8 cellular contexts compared by ENCODE assay signal in the genomic region with DNA sequence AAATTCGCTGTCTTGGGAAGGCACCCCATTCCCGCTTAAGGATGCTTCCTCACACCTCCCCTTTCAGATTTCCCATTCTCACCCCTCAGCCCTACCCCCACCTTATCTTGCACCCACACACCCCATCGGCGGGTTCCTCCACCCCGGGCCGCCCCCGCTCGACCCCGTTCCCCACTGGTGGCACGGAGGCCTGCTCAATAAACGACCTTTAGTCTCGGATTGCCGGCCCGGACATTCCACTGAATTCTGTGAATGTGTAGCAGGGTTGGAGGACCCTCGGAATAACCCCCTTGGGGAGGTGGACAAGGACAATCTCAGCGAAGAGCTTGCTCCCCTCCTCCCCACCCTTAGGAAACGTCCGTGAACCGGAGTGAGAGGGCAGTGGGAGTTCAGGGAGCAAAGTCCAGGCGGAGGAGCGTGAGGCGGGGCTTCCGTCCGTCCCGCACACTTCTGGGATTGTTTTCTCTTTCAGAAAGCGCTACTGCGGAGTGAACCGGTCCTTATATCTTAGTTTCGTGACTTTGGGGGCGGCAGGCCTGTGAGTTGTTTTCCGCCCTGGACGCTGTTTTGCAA. TPM values are rescaled to one million over a fixed set of nuclear protein-coding genes. Genes with fewer than 3 reads are reported as not detected.
DNase-seq lines count a peak whose midpoint lies in the region; ATAC-seq, FAIRE-seq and TF ChIP-seq lines count a peak whose summit lies in the region.

No MANE protein-coding gene starts in this region.

- peak overlapping the region; percentile 17 for H3K27ac Mint-ChIP-seq in activated CD4-positive, alpha-beta T cell treated with anti-CD3 and anti-CD28 coated beads, Interleukin-2, amount 10 ng/mL, durations not matched to agents 24 days and 14 days

- H3K79me2 ChIP-seq in GM12878 (ENCODE audit: control insufficient read depth, insufficient read depth, low read length): peaks cover 12% of the 10 kb centered on the region

- DNase-seq in activated CD4-positive, alpha-beta T cell treated with anti-CD3 and anti-CD28 coated beads, Interleukin-2, amount 10 ng/mL, durations not matched to agents 24 days and 14 days: no peak
- no peak for DNase-seq in activated CD4-positive, alpha-beta T cell treated with anti-CD3 and anti-CD28 coated beads for 1 hour
- DNase-seq in GM12878 (ENCODE audit: low read depth, low spot score): no peak
- no peak for DNase-seq in lower leg skin (ENCODE audit: low spot score in 2 of 2)
- DNase-seq in tibial nerve (ENCODE audit: low spot score in 2 of 2): no peak
- DNase-seq in HTR-8/SVneo (ENCODE audit: insufficient read length, low spot score): no peak
- no peak for DNase-seq in NCI-H226

- peak overlapping the region; percentile 77 for H3K4me3 Mint-ChIP-seq in activated CD4-positive, alpha-beta T cell treated with anti-CD3 and anti-CD28 coated beads, Interleukin-2, amount 10 ng/mL, durations not matched to agents 24 days and 14 days

- FAIRE-seq in GM12878 (lab: Jason Lieb, UNC) (no peak), HTR-8/SVneo (lab: Jason Lieb, UNC) (no peak)

- POLR2A ChIA-PET in GM12878 (lab: Charles Lee): interaction anchor here (1.9 kb wide), 1 partner anchor 111 kb away, joined by 4 read pairs; no protein-coding TSS in a partner anchor

- peak overlapping the region; percentile 85 for H2AFZ ChIP-seq in GM12878 (ENCODE audit: control insufficient read depth, low read depth, low read length)

- no peaks in the 10 kb centered on the region for H4K20me1 ChIP-seq in GM12878 (ENCODE audit: control insufficient read depth, insufficient read depth)

- peak overlapping the region; percentile 55 for H3K9ac ChIP-seq in GM12878 (ENCODE audit: control insufficient read depth, insufficient read depth, low read length)

- BruUV-seq in GM12878 (replicated peaks; lab: Mats Ljungman, UMichigan): no TSS peak

- 21% methylated on average over 24 of the region's 32 CpGs for WGBS in GM12878 (ENCODE audit: insufficient coverage, insufficient replicate concordance, low lambda C conversion rate, missing lambda C conversion rate)
- WGBS in lower leg skin, 2 donors: 19 to 21% methylated on average over 32 of the region's 32 CpGs
- 12 to 17% methylated on average over 32 of the region's 32 CpGs for WGBS in tibial nerve, 2 donors

- no peak for TF ChIP-seq RAD21 in GM12878 (IDR thresholded peaks at IDR 0.05; ENCODE audit: insufficient read depth, low read depth, low read length)

- intact Hi-C loops in activated CD4-positive, alpha-beta T cell treated with anti-CD3 and anti-CD28 coated beads, Interleukin-2, amount 10 ng/mL, durations not matched to agents 24 days and 14 days (cut with micrococcal nuclease): no loop called here
- intact Hi-C loops in GM12878 (cut with micrococcal nuclease; ENCODE audit: unreplicated experiment) (loop anchor here (2.0 kb wide), 1 partner anchor 19 kb away; a partner anchor contains a TSS), lower leg skin (cut with DNase I; ENCODE audit: low total_unique reads) (no loop called here)

- peaks cover 44% of the 10 kb centered on the region for H3K36me3 Mint-ChIP-seq in activated CD4-positive, alpha-beta T cell treated with anti-CD3 and anti-CD28 coated beads, Interleukin-2, amount 10 ng/mL, durations not matched to agents 24 days and 14 days (ENCODE audit: low read depth)

- H3K4me1 Mint-ChIP-seq in activated CD4-positive, alpha-beta T cell treated with anti-CD3 and anti-CD28 coated beads, Interleukin-2, amount 10 ng/mL, durations not matched to agents 24 days and 14 days: peaks cover 52% of the 10 kb centered on the region

- SMC1A ChIA-PET in GM12878 (lab: Charles Lee; ENCODE audit: uncharacterized antibody, unreplicated experiment): interaction anchor here (1.3 to 7.0 kb wide), 2 partner anchors 13 to 84 kb away, joined by 5 to 71 read pairs; no protein-coding TSS in a partner anchor

- peak overlapping the region; percentile 73 for H3K4me3 ChIP-seq in GM12878
- peak overlapping the region; percentile 40 for H3K4me3 ChIP-seq in lower leg skin (ENCODE audit: low read depth, poor library complexity, severe bottlenecking)
- H3K4me3 ChIP-seq in tibial nerve: peak overlapping the region; percentile 28 to 59 (median 56)

- in situ Hi-C loops in GM12878 (cut with MboI): no loop called here

- peaks cover 15 to 25% of the 10 kb centered on the region in 2 experiments; a peak in 3 of 4 replicates for H3K27me3 ChIP-seq in GM12878 (replicated peaks in 1 of 2; ENCODE audit: control insufficient read depth in 2 of 2, insufficient read depth in 2 of 2, low read length in 1 of 2)
- peaks cover 0 to 51% of the 10 kb centered on the region in 2 donors for H3K27me3 ChIP-seq in tibial nerve

- ATAC-seq in GM12878: no peak
- ATAC-seq in HG03378 (IDR thresholded peaks at IDR 0.05; ENCODE audit: unreplicated experiment): no peak

- no peaks in the 10 kb centered on the region for H3K9me3 ChIP-seq in GM12878 (replicated peaks; ENCODE audit: control insufficient read depth, insufficient read depth, low read length)
- H3K9me3 ChIP-seq in tibial nerve: no peaks in the 10 kb centered on the region

- H3K27ac ChIP-seq in GM12878 (ENCODE audit: control insufficient read depth, insufficient read depth) (no peak overlapping the region), tibial nerve (peak overlapping the region in 3 of 4 donors; percentile 73 to 82 (median 79))

- H3K4me1 ChIP-seq in GM12878 (ENCODE audit: control insufficient read depth, insufficient read depth, low read length) (peaks cover 30% of the 10 kb centered on the region), tibial nerve (peaks cover 0 to 83% (median 44%) of the 10 kb centered on the region in 4 donors)

- CTCF ChIA-PET in GM12878 (lab: Yijun Ruan, JAX): interaction anchor here (4.8 to 13.9 kb wide), 3 partner anchors 19 to 84 kb away, joined by 34 to 231 read pairs (median 135); a partner anchor contains a TSS

- TF ChIP-seq POLR2A in GM12878 (IDR thresholded peaks at IDR 0.05; ENCODE audit: low read depth, low read length) (no peak), lower leg skin (IDR thresholded peaks at IDR 0.05) (no peak), tibial nerve (IDR thresholded peaks at IDR 0.05) (no peak)

- TF ChIP-seq EP300 in GM12878 (IDR thresholded peaks at IDR 0.05; ENCODE audit: borderline replicate concordance in 1 of 2, control insufficient read depth in 1 of 2, low read depth in 2 of 2, low read length in 2 of 2): no peak
- no peak for TF ChIP-seq EP300 in tibial nerve (IDR thresholded peaks at IDR 0.05)

- TF ChIP-seq CTCF in GM12878 (IDR thresholded peaks at IDR 0.05 in 2 of 3, conservative IDR thresholded peaks at IDR 0.05 in 1 of 3; ENCODE audit: control insufficient read depth in 2 of 3, extremely low read depth in 1 of 3, insufficient read depth in 1 of 3, low read depth in 3 of 3, low read length in 3 of 3): no peak
- no peak for TF ChIP-seq CTCF in lower leg skin (IDR thresholded peaks at IDR 0.05)
- no peak for TF ChIP-seq CTCF in tibial nerve (IDR thresholded peaks at IDR 0.05)

- H3K36me3 ChIP-seq in GM12878 (ENCODE audit: control insufficient read depth in 2 of 2, insufficient read depth in 2 of 2, low read length in 1 of 2): peaks cover 0 to 7% of the 10 kb centered on the region in 2 experiments; a peak in 1 of 4 replicates
- H3K36me3 ChIP-seq in tibial nerve: peaks cover 0 to 25% (median 0%) of the 10 kb centered on the region in 3 donors

- RAD21 ChIA-PET in GM12878 (lab: Charles Lee; ENCODE audit: unreplicated experiment): interaction anchor here (0.8 to 2.9 kb wide), 5 partner anchors 18 to 87 kb away, joined by 3 to 10 read pairs (median 8); a partner anchor contains a TSS

- peak overlapping the region; percentile 93 for H3K4me2 ChIP-seq in GM12878 (ENCODE audit: control insufficient read depth, insufficient read depth)

- peaks cover 47% of the 10 kb centered on the region for H3K27me3 Mint-ChIP-seq in activated CD4-positive, alpha-beta T cell treated with anti-CD3 and anti-CD28 coated beads, Interleukin-2, amount 10 ng/mL, durations not matched to agents 24 days and 14 days

- no peaks in the 10 kb centered on the region for H3K9me3 Mint-ChIP-seq in activated CD4-positive, alpha-beta T cell treated with anti-CD3 and anti-CD28 coated beads, Interleukin-2, amount 10 ng/mL, durations not matched to agents 24 days and 14 days

RNA-seq across cellular contexts. Expression of a gene that starts 2.8 kb away (rescaled TPM):
- total RNA-seq in activated CD4-positive, alpha-beta T cell treated with anti-CD3 and anti-CD28 coated beads, Interleukin-2, amount 10 ng/mL, durations not matched to agents 24 days and 14 days: 0.36 and 0.40 TPM in 2 replicates
- total RNA-seq in GM12878 (2013; cell fraction: nucleolus; rRNA removed): 4.3 and 4.6 TPM in 2 replicates
- total RNA-seq in GM12878 (2014; rRNA removed) (0.98 and 4.0 TPM in 2 replicates), GM12878 (2014; rRNA removed; fragmentation: Illumina TruSeq; extraction: Trizol) (0.22 and 0.46 TPM in 2 replicates), GM12878 (2021) (0.88 and 1.2 TPM in 2 replicates), lower leg skin (1 to 10 TPM in 1 of 4 donors, under 1 TPM in 1, not detected in 2; 0.55 to 1.2 TPM), tibial nerve (1 to 10 TPM in 2 of 4 donors, under 1 TPM in 2; 0.20 to 4.4 (median 1.6) TPM)
- not detected for polyA plus RNA-seq in GM12878 (2011; ENCODE audit: low read depth)
- polyA plus RNA-seq in GM12878 (2011; rRNA removed) (0.13 and 0.15 TPM in 2 replicates), GM12878 (2014; fragmentation: Illumina TruSeq; extraction: Trizol) (0.32 and 0.89 TPM in 2 replicates), GM12878 (2014; fragmentation: Nextera tagmentation; extraction: Ambion mirVana) (under 1 TPM; 0.08 to 0.09 TPM), GM12878 (2014; rRNA removed) (1.3 and 1.4 TPM in 2 replicates), GM12878 (2016; fragmentation: Nextera tagmentation; extraction: Ambion mirVana) (under 1 TPM; 0.20 to 0.88 TPM)
- 0.15 and 0.30 TPM in 2 replicates for polyA plus RNA-seq in GM12878 (2011; cell fraction: cytosol; rRNA removed)
- 0.57 and 1.2 TPM in 2 replicates for polyA plus RNA-seq in GM12878 (2011; cell fraction: nucleus; rRNA removed)
- polyA plus RNA-seq in GM12878 (2012): 0.49 and 0.74 TPM in 2 replicates
- 0.46 TPM in 1 of 2 replicates, not detected in the other for polyA minus RNA-seq in GM12878 (2011; rRNA and poly(A)+ RNA removed)
- not detected in 2 replicates for polyA minus RNA-seq in GM12878 (2011; cell fraction: cytosol; rRNA and poly(A)+ RNA removed)
- polyA minus RNA-seq in GM12878 (2011; cell fraction: nucleus; rRNA and poly(A)+ RNA removed): 1.5 and 1.8 TPM in 2 replicates

RNA-seq across cellular contexts. Expression of a gene that starts 5.3 kb away (rescaled TPM):
- total RNA-seq in activated CD4-positive, alpha-beta T cell treated with anti-CD3 and anti-CD28 coated beads, Interleukin-2, amount 10 ng/mL, durations not matched to agents 24 days and 14 days: 43.3 and 45.8 TPM in 2 replicates
- total RNA-seq in GM12878 (2013; cell fraction: nucleolus; rRNA removed): 16.4 and 81.1 TPM in 2 replicates
- total RNA-seq in GM12878 (2014; rRNA removed) (26.6 and 27.4 TPM in 2 replicates), GM12878 (2014; rRNA removed; fragmentation: Illumina TruSeq; extraction: Trizol) (23.1 and 23.4 TPM in 2 replicates), GM12878 (2021) (25.8 and 27.4 TPM in 2 replicates), lower leg skin (10 to 100 TPM; 13.3 to 38.4 (median 24.1) TPM), tibial nerve (10 to 100 TPM in 3 of 4 donors, 1 to 10 TPM in 1; 9.6 to 32.0 (median 19.1) TPM)
- 10.0 TPM for polyA plus RNA-seq in GM12878 (2011; ENCODE audit: low read depth)
- polyA plus RNA-seq in GM12878 (2011; rRNA removed) (23.9 and 36.3 TPM in 2 replicates), GM12878 (2014; fragmentation: Illumina TruSeq; extraction: Trizol) (23.0 and 25.9 TPM in 2 replicates), GM12878 (2014; fragmentation: Nextera tagmentation; extraction: Ambion mirVana) (10 to 100 TPM; 42.5 to 50.8 TPM), GM12878 (2014; rRNA removed) (27.6 and 28.1 TPM in 2 replicates), GM12878 (2016; fragmentation: Nextera tagmentation; extraction: Ambion mirVana) (10 to 100 TPM; 25.6 to 27.4 TPM)
- 42.4 and 49.0 TPM in 2 replicates for polyA plus RNA-seq in GM12878 (2011; cell fraction: cytosol; rRNA removed)
- polyA plus RNA-seq in GM12878 (2011; cell fraction: nucleus; rRNA removed): 38.4 TPM in 2 replicates
- 20.6 and 26.3 TPM in 2 replicates for polyA plus RNA-seq in GM12878 (2012)
- polyA minus RNA-seq in GM12878 (2011; rRNA and poly(A)+ RNA removed): 38.1 and 42.1 TPM in 2 replicates
- polyA minus RNA-seq in GM12878 (2011; cell fraction: cytosol; rRNA and poly(A)+ RNA removed): 16.4 and 21.1 TPM in 2 replicates
- polyA minus RNA-seq in GM12878 (2011; cell fraction: nucleus; rRNA and poly(A)+ RNA removed): 11.6 and 20.5 TPM in 2 replicates

RNA-seq across cellular contexts. Expression of a gene that starts 12.0 kb away (rescaled TPM):
- total RNA-seq in activated CD4-positive, alpha-beta T cell treated with anti-CD3 and anti-CD28 coated beads, Interleukin-2, amount 10 ng/mL, durations not matched to agents 24 days and 14 days: 0.54 and 0.70 TPM in 2 replicates
- not detected in 2 replicates for total RNA-seq in GM12878 (2013; cell fraction: nucleolus; rRNA removed)
- total RNA-seq in GM12878 (2014; rRNA removed) (3.2 and 3.7 TPM in 2 replicates), GM12878 (2014; rRNA removed; fragmentation: Illumina TruSeq; extraction: Trizol) (1.3 and 1.4 TPM in 2 replicates), GM12878 (2021) (5.3 and 5.5 TPM in 2 replicates), lower leg skin (not detected), tibial nerve (not detected)
- polyA plus RNA-seq in GM12878 (2011; ENCODE audit: low read depth): not detected
- polyA plus RNA-seq in GM12878 (2011; rRNA removed) (not detected in 2 replicates), GM12878 (2014; fragmentation: Illumina TruSeq; extraction: Trizol) (0.11 and 0.90 TPM in 2 replicates), GM12878 (2014; fragmentation: Nextera tagmentation; extraction: Ambion mirVana) (under 1 TPM; 0.06 to 0.13 TPM), GM12878 (2014; rRNA removed) (4.4 and 5.7 TPM in 2 replicates), GM12878 (2016; fragmentation: Nextera tagmentation; extraction: Ambion mirVana) (1 to 10 TPM; 3.6 to 3.8 TPM)
- not detected in 2 replicates for polyA plus RNA-seq in GM12878 (2011; cell fraction: cytosol; rRNA removed)
- not detected in 2 replicates for polyA plus RNA-seq in GM12878 (2011; cell fraction: nucleus; rRNA removed)
- polyA plus RNA-seq in GM12878 (2012): 0.17 and 0.42 TPM in 2 replicates
- polyA minus RNA-seq in GM12878 (2011; rRNA and poly(A)+ RNA removed): not detected in 2 replicates
- polyA minus RNA-seq in GM12878 (2011; cell fraction: cytosol; rRNA and poly(A)+ RNA removed): not detected in 2 replicates
- polyA minus RNA-seq in GM12878 (2011; cell fraction: nucleus; rRNA and poly(A)+ RNA removed): not detected in 2 replicates

RNA-seq across cellular contexts. Expression of a gene that starts 19.4 kb away (rescaled TPM):
- total RNA-seq in activated CD4-positive, alpha-beta T cell treated with anti-CD3 and anti-CD28 coated beads, Interleukin-2, amount 10 ng/mL, durations not matched to agents 24 days and 14 days: 27.1 and 31.5 TPM in 2 replicates
- 49.7 and 59.4 TPM in 2 replicates for total RNA-seq in GM12878 (2013; cell fraction: nucleolus; rRNA removed)
- 19.2 and 19.6 TPM in 2 replicates for total RNA-seq in GM12878 (2014; rRNA removed)
- 13.5 and 14.3 TPM in 2 replicates for total RNA-seq in GM12878 (2014; rRNA removed; fragmentation: Illumina TruSeq; extraction: Trizol)
- total RNA-seq in GM12878 (2021): 27.3 and 30.5 TPM in 2 replicates
- polyA plus RNA-seq in GM12878 (2011; ENCODE audit: low read depth): 10.8 TPM
- polyA plus RNA-seq in GM12878 (2011; rRNA removed): 19.6 and 27.8 TPM in 2 replicates
- 33.2 and 37.2 TPM in 2 replicates for polyA plus RNA-seq in GM12878 (2011; cell fraction: cytosol; rRNA removed)
- polyA plus RNA-seq in GM12878 (2011; cell fraction: nucleus; rRNA removed): 134 and 151 TPM in 2 replicates
- polyA plus RNA-seq in GM12878 (2012): 19.7 and 22.2 TPM in 2 replicates
- 21.5 and 26.1 TPM in 2 replicates for polyA plus RNA-seq in GM12878 (2014; fragmentation: Illumina TruSeq; extraction: Trizol)
- 1 to 10 TPM; 6.5 to 7.2 TPM for polyA plus RNA-seq in GM12878 (2014; fragmentation: Nextera tagmentation; extraction: Ambion mirVana)
- polyA plus RNA-seq in GM12878 (2014; rRNA removed): 32.7 and 34.9 TPM in 2 replicates
- polyA plus RNA-seq in GM12878 (2016; fragmentation: Nextera tagmentation; extraction: Ambion mirVana): 10 to 100 TPM; 25.7 to 27.7 TPM
- polyA minus RNA-seq in GM12878 (2011; rRNA and poly(A)+ RNA removed): 19.7 and 27.5 TPM in 2 replicates
- polyA minus RNA-seq in GM12878 (2011; cell fraction: cytosol; rRNA and poly(A)+ RNA removed): 6.1 and 8.0 TPM in 2 replicates
- 25.3 and 35.9 TPM in 2 replicates for polyA minus RNA-seq in GM12878 (2011; cell fraction: nucleus; rRNA and poly(A)+ RNA removed)
- total RNA-seq in lower leg skin: 10 to 100 TPM; 18.4 to 26.1 (median 21.9) TPM
- total RNA-seq in tibial nerve: 10 to 100 TPM; 14.6 to 43.3 (median 36.4) TPM

RNA-seq across cellular contexts. Expression of a gene that starts 19.4 kb away (rescaled TPM):
- 26.5 and 26.9 TPM in 2 replicates for total RNA-seq in activated CD4-positive, alpha-beta T cell treated with anti-CD3 and anti-CD28 coated beads, Interleukin-2, amount 10 ng/mL, durations not matched to agents 24 days and 14 days
- 77.0 and 88.9 TPM in 2 replicates for total RNA-seq in GM12878 (2013; cell fraction: nucleolus; rRNA removed)
- 16.3 and 16.9 TPM in 2 replicates for total RNA-seq in GM12878 (2014; rRNA removed)
- total RNA-seq in GM12878 (2014; rRNA removed; fragmentation: Illumina TruSeq; extraction: Trizol): 10.6 and 10.9 TPM in 2 replicates
- total RNA-seq in GM12878 (2021): 7.6 and 15.7 TPM in 2 replicates
- 2.5 TPM for polyA plus RNA-seq in GM12878 (2011; ENCODE audit: low read depth)
- polyA plus RNA-seq in GM12878 (2011; rRNA removed): 2.2 and 5.0 TPM in 2 replicates
- 4.2 and 6.1 TPM in 2 replicates for polyA plus RNA-seq in GM12878 (2011; cell fraction: cytosol; rRNA removed)
- polyA plus RNA-seq in GM12878 (2011; cell fraction: nucleus; rRNA removed): 16.3 and 24.7 TPM in 2 replicates
- 4.5 TPM in 2 replicates for polyA plus RNA-seq in GM12878 (2012)
- 5.2 and 7.1 TPM in 2 replicates for polyA plus RNA-seq in GM12878 (2014; fragmentation: Illumina TruSeq; extraction: Trizol)
- 1 to 10 TPM in 1 of 2 experiments, under 1 TPM in 1; 0.93 to 1.5 TPM for polyA plus RNA-seq in GM12878 (2014; fragmentation: Nextera tagmentation; extraction: Ambion mirVana)
- 12.5 and 14.8 TPM in 2 replicates for polyA plus RNA-seq in GM12878 (2014; rRNA removed)
- polyA plus RNA-seq in GM12878 (2016; fragmentation: Nextera tagmentation; extraction: Ambion mirVana): 1 to 10 TPM; 8.2 to 9.9 TPM
- polyA minus RNA-seq in GM12878 (2011; rRNA and poly(A)+ RNA removed): 19.2 and 38.1 TPM in 2 replicates
- polyA minus RNA-seq in GM12878 (2011; cell fraction: cytosol; rRNA and poly(A)+ RNA removed): 4.5 and 5.1 TPM in 2 replicates
- 33.6 and 56.7 TPM in 2 replicates for polyA minus RNA-seq in GM12878 (2011; cell fraction: nucleus; rRNA and poly(A)+ RNA removed)
- 10 to 100 TPM; 11.7 to 16.1 (median 13.4) TPM for total RNA-seq in lower leg skin
- total RNA-seq in tibial nerve: 10 to 100 TPM; 34.7 to 53.1 (median 39.4) TPM
